28 cellular contexts compared by ENCODE assay signal in genomic region chr2:116304328-116304727, GRCh38.
DNase-seq lines count a peak whose midpoint lies in the region; ATAC-seq and TF ChIP-seq lines count a peak whose summit lies in the region.
"Had no signal": no experiment of that assay in that cellular context is flagged by ENCODE, and none has a peak within 500 bp of the region (broad histone marks: within the 10 kb centered on the region; RNA-seq: fewer than 3 reads in every experiment).

No MANE protein-coding gene starts in this region.

- peak overlapping the region; percentile 18 for H3K27ac ChIP-seq in cardiac muscle cell
- no peak overlapping the region for H3K27ac ChIP-seq in right cardiac atrium (ENCODE audit: low read length)
- H3K27ac ChIP-seq in right atrium auricular region: no peak overlapping the region
- H3K27ac ChIP-seq: 22Rv1; A549; BLaER1; BLaER1 treated with 17β-estradiol and CSF1 and Interleukin-3, amounts not matched to agents 10 nM and 100 nM; C4-2B had no signal

- H3K36me3 ChIP-seq in cardiac muscle cell (no peaks in the 10 kb centered on the region), right atrium auricular region (no peaks in the 10 kb centered on the region)
- H3K36me3 ChIP-seq: BE2C; BLaER1; BLaER1 treated with 17β-estradiol and CSF1 and Interleukin-3, amounts not matched to agents 10 nM and 100 nM had no signal

- H3K4me3 ChIP-seq in cardiac muscle cell (no peak overlapping the region), right cardiac atrium (ENCODE audit: low read length) (no peak overlapping the region), right atrium auricular region (no peak overlapping the region)
- H3K4me3 ChIP-seq: A549; BLaER1; BLaER1 treated with 17β-estradiol and CSF1 and Interleukin-3, amounts not matched to agents 10 nM and 100 nM had no signal

- H3K9me3 ChIP-seq in cardiac muscle cell (ENCODE audit: low read depth) (no peaks in the 10 kb centered on the region), right cardiac atrium (ENCODE audit: control insufficient read depth, low read length) (no peaks in the 10 kb centered on the region), right atrium auricular region (no peaks in the 10 kb centered on the region)
- H3K9me3 ChIP-seq: A549; BE2C; BLaER1; BLaER1 treated with 17β-estradiol and CSF1 and Interleukin-3, amounts not matched to agents 10 nM and 100 nM; Caco-2 had no signal

- TF ChIP-seq CTCF in cardiac muscle cell (IDR thresholded peaks at IDR 0.05; ENCODE audit: low read depth, low read length): no peak
- no peak for TF ChIP-seq CTCF in right atrium auricular region (IDR thresholded peaks at IDR 0.05)

- no peaks in the 10 kb centered on the region for H3K27me3 ChIP-seq in cardiac muscle cell
- H3K27me3 ChIP-seq in right cardiac atrium (ENCODE audit: control insufficient read depth, insufficient read depth): no peaks in the 10 kb centered on the region
- no peaks in the 10 kb centered on the region for H3K27me3 ChIP-seq in right atrium auricular region
- H3K27me3 ChIP-seq: BE2C; BLaER1; BLaER1 treated with 17β-estradiol and CSF1 and Interleukin-3, amounts not matched to agents 10 nM and 100 nM had no signal

- WGBS in right cardiac atrium: 38% methylated on average over 1 of the region's 1 CpG

- ATAC-seq in right cardiac atrium: peak; percentile 44 to 62
- ATAC-seq: A549; CD8-positive, alpha-beta T cell had no signal

- H3K4me1 ChIP-seq in cardiac muscle cell (ENCODE audit: low read depth) (no peaks in the 10 kb centered on the region), right cardiac atrium (ENCODE audit: control insufficient read depth, insufficient read depth, low read length) (no peaks in the 10 kb centered on the region), right atrium auricular region (no peaks in the 10 kb centered on the region)
- H3K4me1 ChIP-seq: A549, BE2C, BLaER1, Caco-2 had no signal

- DNase-seq in cardiac muscle cell (ENCODE audit: low read depth in 1 of 2, low spot score in 1 of 2) (peak in 1 of 2 donors; percentile 21), cardiac septum (ENCODE audit: low spot score) (no peak), right cardiac atrium (no peak), right atrium auricular region (ENCODE audit: low spot score) (no peak)
- DNase-seq: 8988T; ACHN; AML-193; BE2C; C1 segment of cervical spinal cord; Caco-2; Calu3; CD4-positive, alpha-beta memory T cell; CD4-positive, alpha-beta T cell; CD4-positive, CD25-positive, alpha-beta regulatory T cell; CD8-positive, alpha-beta memory T cell; CD8-positive, alpha-beta T cell; COR-L47; DMS 273 treated with DMSO at 0.1 percent for 48 hours; DMS153; DMS79; DMS79 treated with DMSO at 0.1 percent for 48 hours; DND-41; EL had no signal

- intact Hi-C loops in cardiac septum (cut with DNase I) (no loop called here), right cardiac atrium (cut with DNase I) (no loop called here)
